In the genomic region with DNA sequence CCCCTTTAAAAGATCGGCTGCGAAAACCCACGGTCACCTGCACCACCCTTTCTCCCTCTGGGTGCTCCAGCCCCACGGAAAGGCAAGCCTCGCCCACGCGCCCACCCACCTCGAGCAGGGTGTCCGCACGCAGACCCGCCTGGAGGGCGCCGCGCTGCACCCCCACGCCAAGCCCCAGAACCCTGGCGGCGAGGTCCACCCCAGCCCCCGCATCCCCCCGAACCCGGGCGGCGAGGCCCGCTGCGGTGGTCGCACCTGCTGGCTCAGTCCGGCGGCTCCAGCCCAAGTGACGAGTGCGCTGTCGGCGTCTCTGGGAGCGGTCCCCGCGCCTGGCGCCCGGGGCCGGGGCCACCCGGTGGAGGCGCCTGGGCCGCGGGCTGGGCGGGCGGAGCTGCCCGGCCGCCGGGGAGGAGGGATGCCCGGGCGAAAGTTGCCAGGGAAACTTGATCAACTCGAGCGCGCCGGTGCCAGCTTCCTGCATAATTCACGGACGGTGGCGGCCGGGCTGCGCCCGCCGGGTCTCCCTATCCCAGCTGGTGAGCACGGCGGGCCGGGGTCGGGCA, we compare ENCODE assay signal across 8 cellular contexts. TPM values are rescaled to one million over a fixed set of nuclear protein-coding genes. Genes with fewer than 3 reads are reported as not detected.
DNase-seq lines count a peak whose midpoint lies in the region; ATAC-seq and TF ChIP-seq lines count a peak whose summit lies in the region.

No MANE protein-coding gene starts in this region.

- peak in 3 of 4 donors; percentile 7 to 26 (median 12) for ATAC-seq in right lobe of liver
- no peak for ATAC-seq in effector memory CD8-positive, alpha-beta T cell (replicated peaks)

- no peak overlapping the region for H3K27ac Mint-ChIP-seq in activated naive CD8-positive, alpha-beta T cell
- H3K27ac Mint-ChIP-seq in activated naive CD8-positive, alpha-beta T cell treated with anti-CD3 and anti-CD28 coated beads for 36 hours, result no peak overlapping the region
- H3K27ac Mint-ChIP-seq in brain, result no peak overlapping the region
- no peak overlapping the region for H3K27ac Mint-ChIP-seq in CD14-positive monocyte
- H3K27ac Mint-ChIP-seq in effector memory CD8-positive, alpha-beta T cell, result no peak overlapping the region

- H3K4me3 Mint-ChIP-seq in activated naive CD8-positive, alpha-beta T cell, result peak overlapping the region; percentile 52
- no peak overlapping the region for H3K4me3 Mint-ChIP-seq in activated naive CD8-positive, alpha-beta T cell treated with anti-CD3 and anti-CD28 coated beads for 36 hours
- H3K4me3 Mint-ChIP-seq in brain, result peak overlapping the region in 4 of 5 experiments; percentile 78 to 86 (median 80)
- H3K4me3 Mint-ChIP-seq in CD14-positive monocyte, result peak overlapping the region in 1 of 2 donors; percentile 77
- no peak overlapping the region for H3K4me3 Mint-ChIP-seq in effector memory CD8-positive, alpha-beta T cell

- no peaks in the 10 kb centered on the region for H3K36me3 Mint-ChIP-seq in activated naive CD8-positive, alpha-beta T cell
- no peaks in the 10 kb centered on the region for H3K36me3 Mint-ChIP-seq in activated naive CD8-positive, alpha-beta T cell treated with anti-CD3 and anti-CD28 coated beads for 36 hours
- no peaks in the 10 kb centered on the region for H3K36me3 Mint-ChIP-seq in brain
- H3K36me3 Mint-ChIP-seq in CD14-positive monocyte, result peaks cover 0 to 2% of the 10 kb centered on the region in 2 donors
- H3K36me3 Mint-ChIP-seq in effector memory CD8-positive, alpha-beta T cell (ENCODE audit: insufficient read depth), result peaks cover 3% of the 10 kb centered on the region

- TF ChIP-seq CTCF in brain (conservative IDR thresholded peaks at IDR 0.05) (no peak), right lobe of liver (IDR thresholded peaks at IDR 0.05) (no peak), CD14-positive monocyte (IDR thresholded peaks at IDR 0.05) (no peak)

- H3K36me3 ChIP-seq in right lobe of liver (no peaks in the 10 kb centered on the region), urinary bladder (ENCODE audit: insufficient read depth) (no peaks in the 10 kb centered on the region)

- TF ChIP-seq POLR2A in right lobe of liver (IDR thresholded peaks at IDR 0.05), result no peak

- peaks cover 5% of the 10 kb centered on the region for H3K4me1 Mint-ChIP-seq in activated naive CD8-positive, alpha-beta T cell (ENCODE audit: low read depth)
- H3K4me1 Mint-ChIP-seq in activated naive CD8-positive, alpha-beta T cell treated with anti-CD3 and anti-CD28 coated beads for 36 hours, result no peaks in the 10 kb centered on the region
- H3K4me1 Mint-ChIP-seq in brain (peaks cover 45% of the 10 kb centered on the region), CD14-positive monocyte (no peaks in the 10 kb centered on the region)
- H3K4me1 Mint-ChIP-seq in effector memory CD8-positive, alpha-beta T cell (ENCODE audit: low read depth in 2 of 2), result no peaks in the 10 kb centered on the region

- H3K4me3 ChIP-seq in right lobe of liver (peak overlapping the region; percentile 59 to 86 (median 74)), urinary bladder (ENCODE audit: low read depth, low read length) (peak overlapping the region; percentile 50)

- H3K9me3 Mint-ChIP-seq in activated naive CD8-positive, alpha-beta T cell (ENCODE audit: low read depth), result no peaks in the 10 kb centered on the region
- H3K9me3 Mint-ChIP-seq in activated naive CD8-positive, alpha-beta T cell treated with anti-CD3 and anti-CD28 coated beads for 36 hours, result no peaks in the 10 kb centered on the region
- H3K9me3 Mint-ChIP-seq in brain, result peaks cover 0 to 10% (median 0%) of the 10 kb centered on the region in 5 experiments
- H3K9me3 Mint-ChIP-seq in CD14-positive monocyte, result peaks cover 0 to 8% (median 3%) of the 10 kb centered on the region in 7 donors
- H3K9me3 Mint-ChIP-seq in effector memory CD8-positive, alpha-beta T cell, result no peaks in the 10 kb centered on the region

- H3K4me1 ChIP-seq in right lobe of liver (peaks cover 0 to 24% (median 9%) of the 10 kb centered on the region in 4 donors), urinary bladder (ENCODE audit: insufficient read depth) (peaks cover 4% of the 10 kb centered on the region)

- H3K27me3 Mint-ChIP-seq in activated naive CD8-positive, alpha-beta T cell, result peaks cover 30% of the 10 kb centered on the region
- H3K27me3 Mint-ChIP-seq in activated naive CD8-positive, alpha-beta T cell treated with anti-CD3 and anti-CD28 coated beads for 36 hours, result peaks cover 68% of the 10 kb centered on the region
- peaks cover 82% of the 10 kb centered on the region for H3K27me3 Mint-ChIP-seq in brain
- peaks cover 62 to 82% (median 69%) of the 10 kb centered on the region in 3 donors for H3K27me3 Mint-ChIP-seq in CD14-positive monocyte (ENCODE audit: low read depth in 3 of 3)
- H3K27me3 Mint-ChIP-seq in effector memory CD8-positive, alpha-beta T cell, result peaks cover 49 to 72% of the 10 kb centered on the region in 2 donors

- DNase-seq in activated naive CD8-positive, alpha-beta T cell treated with anti-CD3 and anti-CD28 coated beads for 36 hours, result no peak
- DNase-seq in right lobe of liver (peak in 1 of 3 donors; percentile 52), dedifferentiated amniotic fluid mesenchymal stem cell (ENCODE audit: extremely low spot score) (no peak), CD14-positive monocyte (ENCODE audit: low spot score) (no peak)
- no peak for DNase-seq in effector memory CD8-positive, alpha-beta T cell

- H3K27ac ChIP-seq in right lobe of liver, result peak overlapping the region in 2 of 3 donors; percentile 81 to 97
- H3K27ac ChIP-seq in urinary bladder (ENCODE audit: low read depth), result no peak overlapping the region

- intact Hi-C loops in right lobe of liver (cut with DNase I) (no loop called here), CD14-positive monocyte (cut with micrococcal nuclease) (no loop called here)

- H3K9me3 ChIP-seq in right lobe of liver, result no peaks in the 10 kb centered on the region

- no peaks in the 10 kb centered on the region for H3K27me3 ChIP-seq in right lobe of liver

- WGBS in right lobe of liver (ENCODE audit: insufficient coverage, low coverage, low lambda C conversion rate, missing lambda C conversion rate), result 3% methylated on average over 12 of the region's 63 CpGs
- 2% methylated on average over 63 of the region's 63 CpGs for WGBS in urinary bladder

RNA-seq across cellular contexts. Expression of a gene that starts 1.1 kb away (rescaled TPM):
- not detected for total RNA-seq in activated naive CD8-positive, alpha-beta T cell treated with anti-CD3 and anti-CD28 coated beads for 36 hours
- polyA plus RNA-seq in brain (ENCODE audit: insufficient read depth, low read depth, low replicate concordance) (9.2 TPM), urinary bladder (3.0 TPM), CD14-positive monocyte (not detected)
- total RNA-seq in right lobe of liver (10 to 100 TPM; 21.9 to 50.3 (median 30.9) TPM), urinary bladder (6.2 TPM)

Comparison
In these comparisons a context has a peak if more than half of its experiments do, and no peak if none do; other contexts are left out.
1. H3K4me3 Mint-ChIP-seq: peak in activated naive CD8-positive, alpha-beta T cell (single experiment) and brain (4 of 5); none in activated naive CD8-positive, alpha-beta T cell treated with anti-CD3 and anti-CD28 coated beads for 36 hours (single experiment) and effector memory CD8-positive, alpha-beta T cell (0 of 2).